In the genomic region with DNA sequence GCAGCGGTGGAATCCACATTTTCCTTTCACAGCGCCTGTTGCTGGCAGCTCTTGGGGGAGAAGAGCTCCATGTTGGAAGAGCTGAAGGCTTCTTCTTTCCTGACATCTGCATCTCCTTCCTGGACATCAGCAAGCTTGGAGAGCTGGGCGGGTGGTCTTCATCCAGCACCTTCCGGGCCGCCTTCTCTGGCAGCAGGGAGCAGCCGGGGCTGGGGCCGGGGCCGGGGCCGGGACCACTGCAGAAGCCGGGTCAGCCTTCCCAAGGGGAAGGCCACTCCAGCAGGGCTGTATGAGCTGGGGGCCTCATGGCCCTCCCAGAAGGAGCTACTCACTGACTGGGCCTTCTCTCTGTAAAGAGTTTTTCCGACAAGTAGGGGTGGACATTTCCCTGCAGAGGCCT, we compare ENCODE assay signal across 34 cellular contexts.
"Had no signal": no experiment of that assay in that cellular context is flagged by ENCODE, and none has a peak within 500 bp of the region (broad histone marks: within the 10 kb centered on the region; RNA-seq: fewer than 3 reads in every experiment).

No MANE protein-coding gene starts in this region.

- H3K36me3 ChIP-seq: MG63 had no signal

- H3K4me3 ChIP-seq: MG63 had no signal

- DNase-seq: Karpas-422, Kasumi-1, KBM-7, KG1, MG63, MM.1S, MV-4-11, NCI-H1048, NCI-H1092, NCI-H1092 treated with DMSO at 0.1 percent for 48 hours, NCI-H1105, NCI-H1105 treated with DMSO at 0.1 percent for 48 hours, NCI-H1417, NCI-H1417 treated with DMSO at 0.1 percent for 48 hours, NCI-H1436, NCI-H146, NCI-H1694, NCI-H187, NCI-H187 treated with DMSO at 0.1 percent for 48 hours, NCI-H1930, NCI-H2029, NCI-H2029 treated with DMSO at 0.1 percent for 48 hours, NCI-H2081, NCI-H2081 treated with DMSO at 0.1 percent for 48 hours, NCI-H2107, NCI-H2171, NCI-H2171 treated with DMSO at 0.1 percent for 48 hours, NCI-H2227 treated with DMSO at 0.1 percent for 48 hours, NCI-H226, NCI-H345, NCI-H446, NCI-H446 treated with DMSO at 0.1 percent for 48 hours, NCI-H510A had no signal

- H3K9ac ChIP-seq: KMS-11 had no signal

- H3K27me3 ChIP-seq: MG63 had no signal

- H3K4me2 ChIP-seq: KMS-11 had no signal

- H3K27ac ChIP-seq: KMS-11 had no signal

- H3K9me3 ChIP-seq: MG63 had no signal
